In the genomic region with DNA sequence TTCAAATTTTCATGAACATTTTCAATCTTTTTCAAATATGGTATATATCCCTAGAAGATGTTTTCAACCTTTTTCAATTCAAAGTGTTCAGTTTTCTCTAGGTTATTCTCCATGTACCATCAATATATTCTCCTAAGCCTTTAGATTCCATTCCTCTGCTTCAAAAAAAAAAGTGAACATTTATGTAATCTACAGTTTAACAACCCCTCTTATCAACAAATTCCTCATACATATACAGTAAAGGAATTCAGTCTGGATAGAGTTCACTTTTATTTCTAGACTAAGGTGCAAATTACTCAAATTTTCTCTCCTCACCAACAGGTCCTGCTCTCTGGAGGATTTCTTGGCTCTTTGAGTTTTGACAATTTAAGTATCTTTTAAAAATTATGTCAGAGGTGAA, we compare ENCODE assay signal across 1 cellular context.
TF ChIP-seq lines count a peak whose summit lies in the region.

No MANE protein-coding gene starts in this region.

TF ChIP-seq in IMR-90, 13 proteins besides CTCF, POLR2A, EP300 and RAD21 (continued from another document):
- TF ChIP-seq, protein P1, sequence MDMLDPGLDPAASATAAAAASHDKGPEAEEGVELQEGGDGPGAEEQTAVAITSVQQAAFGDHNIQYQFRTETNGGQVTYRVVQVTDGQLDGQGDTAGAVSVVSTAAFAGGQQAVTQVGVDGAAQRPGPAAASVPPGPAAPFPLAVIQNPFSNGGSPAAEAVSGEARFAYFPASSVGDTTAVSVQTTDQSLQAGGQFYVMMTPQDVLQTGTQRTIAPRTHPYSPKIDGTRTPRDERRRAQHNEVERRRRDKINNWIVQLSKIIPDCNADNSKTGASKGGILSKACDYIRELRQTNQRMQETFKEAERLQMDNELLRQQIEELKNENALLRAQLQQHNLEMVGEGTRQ (IDR thresholded peaks at IDR 0.05; ENCODE audit: low read depth, low read length), result no peak
- no peak for TF ChIP-seq MAZ (IDR thresholded peaks at IDR 0.05; ENCODE audit: borderline replicate concordance, low read depth, low read length)
TF ChIP-seq in IMR-90: peak in this region for 0.
